ENCODE assay signal across 14 cellular contexts in genomic region chr18:75581336-75582121, GRCh38.
"Had no signal": no experiment of that assay in that cellular context is flagged by ENCODE, and none has a peak within 500 bp of the region (broad histone marks: within the 10 kb centered on the region; RNA-seq: fewer than 3 reads in every experiment).

No MANE protein-coding gene starts in this region.

- H3K9me3 ChIP-seq: esophagus squamous epithelium, lower lobe of right lung, upper lobe of left lung had no signal

- H3K36me3 ChIP-seq: esophagus squamous epithelium, lower lobe of right lung, upper lobe of left lung had no signal

- H3K27me3 ChIP-seq: esophagus squamous epithelium, upper lobe of left lung had no signal

- H3K36me3 Mint-ChIP-seq: mesothelial cell of epicardium, naive B cell had no signal

- H3K9me3 Mint-ChIP-seq: activated B cell treated with CpG ODN at 0.5 μM for 24 hours; activated CD4-positive, alpha-beta T cell treated with anti-CD3 and anti-CD28 coated beads, Interleukin-2, amount 10 ng/mL, durations not matched to agents 24 days and 14 days; mesothelial cell of epicardium had no signal

- H3K4me3 ChIP-seq: esophagus squamous epithelium, lower lobe of right lung, upper lobe of left lung had no signal

- H3K27ac ChIP-seq: esophagus squamous epithelium, lower lobe of right lung, upper lobe of left lung had no signal

- H3K4me1 ChIP-seq: esophagus squamous epithelium, lower lobe of right lung, upper lobe of left lung had no signal

- H3K4me1 Mint-ChIP-seq: activated B cell treated with CpG ODN at 0.5 μM for 24 hours; activated CD4-positive, alpha-beta T cell treated with anti-CD3 and anti-CD28 coated beads, Interleukin-2, amount 10 ng/mL, durations not matched to agents 24 days and 14 days; naive B cell had no signal

- H3K27me3 Mint-ChIP-seq: activated B cell treated with CpG ODN at 0.5 μM for 24 hours; activated CD4-positive, alpha-beta T cell treated with anti-CD3 and anti-CD28 coated beads, Interleukin-2, amount 10 ng/mL, durations not matched to agents 24 days and 14 days; naive B cell had no signal

- H3K4me3 Mint-ChIP-seq: activated B cell treated with CpG ODN at 0.5 μM for 24 hours; activated CD4-positive, alpha-beta T cell treated with anti-CD3 and anti-CD28 coated beads, Interleukin-2, amount 10 ng/mL, durations not matched to agents 24 days and 14 days; mesothelial cell of epicardium; naive B cell had no signal

- H3K27ac Mint-ChIP-seq: activated B cell treated with CpG ODN at 0.5 μM for 24 hours; activated CD4-positive, alpha-beta T cell treated with anti-CD3 and anti-CD28 coated beads, Interleukin-2, amount 10 ng/mL, durations not matched to agents 24 days and 14 days; mesothelial cell of epicardium; naive B cell had no signal

- DNase-seq: activated B cell treated with CpG ODN at 0.5 μM for 24 hours; activated CD4-positive, alpha-beta T cell treated with anti-CD3 and anti-CD28 coated beads, Interleukin-2, amount 10 ng/mL, durations not matched to agents 24 days and 14 days; activated naive CD4-positive, alpha-beta T cell treated with anti-CD3 and anti-CD28 coated beads, Interleukin-2, amount 50 U/mL, for 16 hours; activated T-cell treated with anti-CD3 and anti-CD28 coated beads for 4 hours; esophagus squamous epithelium; hippocampal formation; lower lobe of right lung; naive B cell; posterior cingulate gyrus; right cardiac atrium; stimulated activated naive CD4-positive, alpha-beta T cell; T-helper 2 cell; upper lobe of left lung had no signal
